24 cellular contexts compared by ENCODE assay signal in the genomic region with DNA sequence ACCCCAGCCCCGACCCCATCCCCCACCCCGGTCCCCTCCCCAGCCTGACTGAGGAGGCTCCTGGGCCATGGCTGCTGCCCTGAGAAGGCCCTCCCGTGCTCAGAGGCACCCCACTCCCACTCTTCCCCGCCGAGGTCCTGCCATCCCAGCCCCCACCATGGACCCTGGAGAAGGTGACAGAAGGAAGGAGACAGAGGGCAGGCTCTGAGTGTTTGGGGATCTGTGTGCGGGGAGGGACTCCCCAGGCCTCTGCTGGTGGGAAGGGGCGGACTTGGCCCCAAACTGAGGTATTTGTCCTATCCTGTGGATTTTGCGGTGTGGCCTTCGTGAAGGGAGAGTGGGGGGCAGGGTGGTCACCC. TPM values are rescaled to one million over a fixed set of nuclear protein-coding genes. Genes with fewer than 3 reads are reported as not detected.
DNase-seq lines count a peak whose midpoint lies in the region; ATAC-seq, FAIRE-seq and TF ChIP-seq lines count a peak whose summit lies in the region.
"Had no signal": no experiment of that assay in that cellular context is flagged by ENCODE, and none has a peak within 500 bp of the region (broad histone marks: within the 10 kb centered on the region; RNA-seq: fewer than 3 reads in every experiment).

No MANE protein-coding gene starts in this region.

- H2AFZ ChIP-seq in HepG2 (ENCODE audit: low read length) = no peak overlapping the region

- no peak for TF ChIP-seq RAD21 in HepG2 (CRISPR knock-in tag; IDR thresholded peaks at IDR 0.05)

- TF ChIP-seq EP300 in HepG2 (IDR thresholded peaks at IDR 0.05; ENCODE audit: low read depth in 2 of 2, low read length in 2 of 2) = no peak
- TF ChIP-seq EP300 in HepG2 (CRISPR knock-in tag; IDR thresholded peaks at IDR 0.05; ENCODE audit: borderline replicate concordance) = no peak

- no peak for TF ChIP-seq POLR2A in right lobe of liver (IDR thresholded peaks at IDR 0.05)
- no peak for TF ChIP-seq POLR2A in HepG2 (IDR thresholded peaks at IDR 0.05; ENCODE audit: insufficient read depth in 1 of 2, low read depth in 2 of 2, low read length in 2 of 2)

- H3K4me3 ChIP-seq in right lobe of liver (no peak overlapping the region), HepG2 (replicated peaks in 1 of 3; ENCODE audit: insufficient read depth in 1 of 3, low read depth in 2 of 3, low read length in 3 of 3) (no peak overlapping the region), BE2C (ENCODE audit: low read depth, low read length) (no peak overlapping the region)
- H3K4me3 ChIP-seq: dorsolateral prefrontal cortex, skin epidermis had no signal

- no peak overlapping the region for H3K4me3 Mint-ChIP-seq in dendritic cell treated with granulocyte-macrophage colony-stimulating factor and Interleukin-4, amounts not matched to agents 40 ng/mL and 50 ng/mL, for 4 days
- H3K4me3 Mint-ChIP-seq in nephron progenitor cell = no peak overlapping the region
- H3K4me3 Mint-ChIP-seq: activated CD4-positive, alpha-beta T cell treated with anti-CD3 and anti-CD28 coated beads, Interleukin-2, amount 10 ng/mL, durations not matched to agents 24 days and 14 days; nephron had no signal

- no peaks in the 10 kb centered on the region for H3K27me3 ChIP-seq in right lobe of liver
- H3K27me3 ChIP-seq in HepG2 (ENCODE audit: control insufficient read depth in 1 of 2, insufficient read depth in 2 of 2, low read length in 2 of 2) = no peaks in the 10 kb centered on the region
- no peaks in the 10 kb centered on the region for H3K27me3 ChIP-seq in BE2C
- H3K27me3 ChIP-seq: dorsolateral prefrontal cortex had no signal

- intact Hi-C loops in right lobe of liver (cut with DNase I) = loop anchor here (5.0 kb wide), 2 partner anchors 58 to 223 kb away; no protein-coding TSS in a partner anchor
- intact Hi-C loops in HepG2 (cut with micrococcal nuclease; ENCODE audit: unreplicated experiment) = no loop called here
- intact Hi-C loops in dendritic cell treated with granulocyte-macrophage colony-stimulating factor and Interleukin-4, amounts not matched to agents 40 ng/mL and 50 ng/mL, for 4 days (cut with micrococcal nuclease) = loop anchor here (5.0 to 10.0 kb wide), 2 partner anchors 84 to 113 kb away; partner anchors contain the start of gene INPP5A

- peaks cover 65% of the 10 kb centered on the region for H3K4me1 Mint-ChIP-seq in dendritic cell treated with granulocyte-macrophage colony-stimulating factor and Interleukin-4, amounts not matched to agents 40 ng/mL and 50 ng/mL, for 4 days (ENCODE audit: low read depth)
- H3K4me1 Mint-ChIP-seq in nephron progenitor cell = peaks cover 25% of the 10 kb centered on the region

- H3K36me3 ChIP-seq in right lobe of liver (no peaks in the 10 kb centered on the region), HepG2 (replicated peaks in 1 of 2; ENCODE audit: control insufficient read depth in 1 of 2, insufficient read depth in 2 of 2, low read length in 2 of 2) (no peaks in the 10 kb centered on the region), BE2C (no peaks in the 10 kb centered on the region)

- no peak overlapping the region for H3K9ac ChIP-seq in HepG2 (ENCODE audit: insufficient read depth, low read depth, low read length)
- H3K9ac ChIP-seq: KMS-11 had no signal

- POLR2A ChIA-PET in HepG2 (lab: Yijun Ruan, JAX) = no interaction called here

- no TSS peak for BruUV-seq in HepG2 (replicated peaks; lab: Mats Ljungman, UMichigan)

- no peaks in the 10 kb centered on the region for H4K20me1 ChIP-seq in HepG2 (ENCODE audit: insufficient read depth, low read length)

- in situ Hi-C loops in HepG2 (cut with HindIII; ENCODE audit: extremely low pct_ligation_motif_present, low pct_unique_long_range_greater_than_20kb) = loop anchor here (5.0 kb wide), 2 partner anchors 63 to 228 kb away; no protein-coding TSS in a partner anchor

- H3K27ac Mint-ChIP-seq in dendritic cell treated with granulocyte-macrophage colony-stimulating factor and Interleukin-4, amounts not matched to agents 40 ng/mL and 50 ng/mL, for 4 days = peak overlapping the region; percentile 56
- H3K27ac Mint-ChIP-seq in nephron progenitor cell = no peak overlapping the region
- H3K27ac Mint-ChIP-seq: activated CD4-positive, alpha-beta T cell treated with anti-CD3 and anti-CD28 coated beads, Interleukin-2, amount 10 ng/mL, durations not matched to agents 24 days and 14 days had no signal

- peaks cover 10% of the 10 kb centered on the region for H3K27me3 Mint-ChIP-seq in dendritic cell treated with granulocyte-macrophage colony-stimulating factor and Interleukin-4, amounts not matched to agents 40 ng/mL and 50 ng/mL, for 4 days
- peaks cover 11% of the 10 kb centered on the region for H3K27me3 Mint-ChIP-seq in nephron progenitor cell (ENCODE audit: low read depth, poor library complexity)
- H3K27me3 Mint-ChIP-seq: activated CD4-positive, alpha-beta T cell treated with anti-CD3 and anti-CD28 coated beads, Interleukin-2, amount 10 ng/mL, durations not matched to agents 24 days and 14 days had no signal

- no peak overlapping the region for H3K4me2 ChIP-seq in HepG2 (ENCODE audit: low read depth, low read length)
- H3K4me2 ChIP-seq: KMS-11 had no signal

- WGBS in right lobe of liver (ENCODE audit: insufficient coverage, low coverage, low lambda C conversion rate, missing lambda C conversion rate) = 71% methylated on average over 5 of the region's 9 CpGs
- 38% methylated on average over 4 of the region's 9 CpGs for WGBS in HepG2 (ENCODE audit: low lambda C conversion rate)

- no peaks in the 10 kb centered on the region for H3K9me3 ChIP-seq in right lobe of liver
- no peaks in the 10 kb centered on the region for H3K9me3 ChIP-seq in HepG2 (ENCODE audit: low read length)
- H3K9me3 ChIP-seq in BE2C = no peaks in the 10 kb centered on the region

- no peaks in the 10 kb centered on the region for H3K36me3 Mint-ChIP-seq in dendritic cell treated with granulocyte-macrophage colony-stimulating factor and Interleukin-4, amounts not matched to agents 40 ng/mL and 50 ng/mL, for 4 days (ENCODE audit: low read depth)
- no peaks in the 10 kb centered on the region for H3K36me3 Mint-ChIP-seq in nephron progenitor cell (ENCODE audit: low read depth)

- no peak for FAIRE-seq in HepG2 (lab: Jason Lieb, UNC)
- FAIRE-seq: GM12891, H54, islet of Langerhans, urothelium cell line had no signal

- DNase-seq in right lobe of liver = peak in 2 of 3 donors; percentile 16 to 52
- no peak for DNase-seq in HepG2 (ENCODE audit: low spot score)
- DNase-seq in nephron progenitor cell = peak; percentile 10
- DNase-seq in DMS114 treated with DMSO at 0.1 percent for 48 hours (lab: John Stamatoyannopoulos, UW; ENCODE audit: unreplicated experiment) = no peak
- DNase-seq in GM19240 (ENCODE audit: insufficient read length, low spot score) = no peak
- no peak for DNase-seq in BE2C
- DNase-seq: activated CD4-positive, alpha-beta T cell treated with anti-CD3 and anti-CD28 coated beads, Interleukin-2, amount 10 ng/mL, durations not matched to agents 24 days and 14 days; activated gamma-delta T cell; DMS53; dorsolateral prefrontal cortex; foreskin fibroblast; hippocampal formation; NCI-H1694 treated with DMSO at 0.1 percent for 48 hours; SHP77 treated with DMSO at 0.1 percent for 48 hours; T-helper 1 cell had no signal

- no peaks in the 10 kb centered on the region for H3K9me3 Mint-ChIP-seq in dendritic cell treated with granulocyte-macrophage colony-stimulating factor and Interleukin-4, amounts not matched to agents 40 ng/mL and 50 ng/mL, for 4 days
- no peaks in the 10 kb centered on the region for H3K9me3 Mint-ChIP-seq in nephron progenitor cell
- H3K9me3 Mint-ChIP-seq: activated CD4-positive, alpha-beta T cell treated with anti-CD3 and anti-CD28 coated beads, Interleukin-2, amount 10 ng/mL, durations not matched to agents 24 days and 14 days; nephron had no signal

- CTCF ChIA-PET in HepG2 (lab: Yijun Ruan, JAX; ENCODE audit: low intra/inter-chr PET ratio, low total read pairs) = no interaction called here

- TF ChIP-seq CTCF in right lobe of liver (IDR thresholded peaks at IDR 0.05) (no peak), HepG2 (CRISPR knock-in tag; IDR thresholded peaks at IDR 0.05) (no peak), nephron progenitor cell (IDR thresholded peaks at IDR 0.05) (no peak), BE2C (IDR thresholded peaks at IDR 0.05; ENCODE audit: low read depth, low read length) (no peak)

- H3K79me2 ChIP-seq in HepG2 (ENCODE audit: insufficient read depth, low read length) = no peaks in the 10 kb centered on the region

- H3K27ac ChIP-seq in right lobe of liver (no peak overlapping the region), HepG2 (ENCODE audit: extremely low read length, insufficient read depth, low read length) (no peak overlapping the region)
- H3K27ac ChIP-seq: KMS-11 had no signal

- no peak for ATAC-seq in right lobe of liver
- no peak for ATAC-seq in HepG2
- ATAC-seq in GM21528 (IDR thresholded peaks at IDR 0.05; ENCODE audit: low FRiP score, unreplicated experiment) = no peak

- H3K4me1 ChIP-seq in right lobe of liver (peaks cover 0 to 20% (median 5%) of the 10 kb centered on the region in 4 donors), HepG2 (ENCODE audit: insufficient read depth, low read length) (peaks cover 74% of the 10 kb centered on the region), BE2C (peaks cover 11% of the 10 kb centered on the region; the same call in 1 of the 2 replicates)

RNA-seq across cellular contexts. Expression of gene PWWP2B, which starts 53.4 kb away (rescaled TPM):
- total RNA-seq in right lobe of liver (10 to 100 TPM in 1 of 6 experiments, 1 to 10 TPM in 5; 3.0 to 12.2 (median 5.1) TPM), HepG2 (2016; rRNA removed; fragmentation: Illumina TruSeq; extraction: Trizol) (3.5 and 4.7 TPM in 2 replicates)
- 1.3 and 1.8 TPM in 2 replicates for total RNA-seq in HepG2 (2016; cell fraction: cytosol; rRNA removed; fragmentation: Illumina TruSeq; extraction: Trizol; ENCODE audit: low read depth)
- total RNA-seq in HepG2 (2016; cell fraction: insoluble cytoplasmic fraction; rRNA removed; fragmentation: Illumina TruSeq; extraction: Trizol) = 3.2 and 5.1 TPM in 2 replicates
- 3.2 and 3.7 TPM in 2 replicates for total RNA-seq in HepG2 (2016; cell fraction: membrane; rRNA removed; fragmentation: Illumina TruSeq; extraction: Trizol)
- total RNA-seq in HepG2 (2016; cell fraction: nucleus; rRNA removed; fragmentation: Illumina TruSeq; extraction: Trizol) = 2.9 and 3.1 TPM in 2 replicates
- polyA plus RNA-seq in HepG2 (2011; rRNA removed) = 2.3 and 3.7 TPM in 2 replicates
- 3.1 and 4.4 TPM in 2 replicates for polyA plus RNA-seq in HepG2 (2011; cell fraction: cytosol; rRNA removed)
- polyA plus RNA-seq in HepG2 (2011; cell fraction: nucleus; rRNA removed) = 12.7 and 14.5 TPM in 2 replicates
- polyA plus RNA-seq in HepG2 (2012) = 2.3 and 4.1 TPM in 2 replicates
- 1.2 and 1.3 TPM in 2 replicates for polyA plus RNA-seq in HepG2 (2016; cell fraction: cytosol; fragmentation: Illumina TruSeq; extraction: Trizol; ENCODE audit: low read depth)
- 2.8 and 3.2 TPM in 2 replicates for polyA plus RNA-seq in HepG2 (2016; cell fraction: insoluble cytoplasmic fraction; fragmentation: Illumina TruSeq; extraction: Trizol; ENCODE audit: low read depth)
- 2.2 and 2.3 TPM in 2 replicates for polyA plus RNA-seq in HepG2 (2016; cell fraction: membrane; fragmentation: Illumina TruSeq; extraction: Trizol; ENCODE audit: low read depth)
- 5.4 and 5.6 TPM in 2 replicates for polyA plus RNA-seq in HepG2 (2016; cell fraction: nucleus; fragmentation: Illumina TruSeq; extraction: Trizol; ENCODE audit: insufficient read depth, low read depth)
- 3.9 and 6.3 TPM in 2 replicates for polyA minus RNA-seq in HepG2 (2011; rRNA and poly(A)+ RNA removed; ENCODE audit: low replicate concordance)
- 4.8 and 5.9 TPM in 2 replicates for polyA minus RNA-seq in HepG2 (2011; cell fraction: cytosol; rRNA and poly(A)+ RNA removed)
- 2.7 and 3.5 TPM in 2 replicates for polyA minus RNA-seq in HepG2 (2011; cell fraction: nucleus; rRNA and poly(A)+ RNA removed)
- polyA plus RNA-seq in BE2C (2012; ENCODE audit: insufficient read depth, insufficient read length, low read depth) = 52.5 TPM

Comparison
In these comparisons a context has a peak if more than half of its experiments do, and no peak if none do; other contexts are left out.
1. DNase-seq: peak in right lobe of liver (2 of 3) and nephron progenitor cell (single experiment); none in HepG2 (single experiment), DMS114 treated with DMSO at 0.1 percent for 48 hours (single experiment), GM19240 (single experiment) and BE2C (single experiment).